Comparison of ENCODE assay signal across 25 cellular contexts in the genomic region with DNA sequence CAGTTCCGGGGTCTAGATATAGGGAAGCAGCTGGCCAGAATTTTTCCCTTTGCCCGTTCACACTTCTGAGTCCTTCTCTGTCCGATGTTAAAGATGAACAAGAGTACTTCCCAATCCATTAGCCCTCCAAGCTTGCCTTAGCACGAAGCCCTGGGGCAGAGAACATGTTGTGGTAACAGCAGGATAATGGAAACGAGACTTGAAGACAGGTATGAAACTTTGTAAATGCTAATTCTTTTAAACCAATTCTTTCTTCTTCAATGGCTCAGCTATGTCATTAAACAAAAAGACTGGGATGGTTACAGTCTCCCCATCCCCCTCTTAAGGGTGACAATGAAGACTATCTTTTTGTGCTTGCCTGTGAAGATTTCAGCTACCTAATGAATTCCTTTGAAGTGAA.
A peak's percentile ranks its signal among the peaks of the same experiment; 100 is the strongest.
DNase-seq lines count a peak whose midpoint lies in the region; ATAC-seq and TF ChIP-seq lines count a peak whose summit lies in the region.
"Had no signal": no experiment of that assay in that cellular context is flagged by ENCODE, and none has a peak within 500 bp of the region (broad histone marks: within the 10 kb centered on the region; RNA-seq: fewer than 3 reads in every experiment).

No MANE protein-coding gene starts in this region.

- H3K23me2 ChIP-seq in H9 (ENCODE audit: insufficient read length, low read depth, low read length, poor library complexity, severe bottlenecking): no peaks in the 10 kb centered on the region

- H2AFZ ChIP-seq in H9 (ENCODE audit: low read length): no peak overlapping the region

- H2BK5ac ChIP-seq in H9 (ENCODE audit: insufficient read length, low read length): no peak overlapping the region
- no peak overlapping the region for H2BK5ac ChIP-seq in mesendoderm (ENCODE audit: low read length)

- H3K18ac ChIP-seq in H9 (ENCODE audit: insufficient read length, low read depth, low read length): no peak overlapping the region
- no peak overlapping the region for H3K18ac ChIP-seq in mesendoderm (ENCODE audit: low read length)

- no peaks in the 10 kb centered on the region for H4K20me1 ChIP-seq in H9 (ENCODE audit: control insufficient read depth, insufficient read depth, insufficient read length)

- no peak overlapping the region for H4K5ac ChIP-seq in H9 (ENCODE audit: insufficient read length, low read depth, low read length)
- no peak overlapping the region for H4K5ac ChIP-seq in mesendoderm (ENCODE audit: low read length)

- no peak overlapping the region for H3K9ac ChIP-seq in H9 (ENCODE audit: extremely low read depth, insufficient read length, low read length)
- no peak overlapping the region for H3K9ac ChIP-seq in mesendoderm (ENCODE audit: low read length)

- H3K4me1 Mint-ChIP-seq in H9: peaks cover 26 to 30% of the 10 kb centered on the region in 2 experiments
- H3K4me1 Mint-ChIP-seq in WTC11: peaks cover 31% of the 10 kb centered on the region
- H3K4me1 Mint-ChIP-seq: CD8-positive, alpha-beta memory T cell; IgD-negative memory B cell had no signal

- H3K27ac Mint-ChIP-seq in H9: peak overlapping the region in 2 of 3 experiments; percentile 29 to 32; a peak in 2 of 7 replicates
- peak overlapping the region; percentile 61 for H3K27ac Mint-ChIP-seq in WTC11
- H3K27ac Mint-ChIP-seq: CD8-positive, alpha-beta memory T cell; IgD-negative memory B cell had no signal

- H4K91ac ChIP-seq in H9 (ENCODE audit: insufficient read length, low read depth, low read length): no peak overlapping the region

- H3K4me1 ChIP-seq in H9 (ENCODE audit: insufficient read depth, low read length): peaks cover 2% of the 10 kb centered on the region; the same call in 1 of the 2 replicates
- peaks cover 1% of the 10 kb centered on the region; the same call in 1 of the 2 replicates for H3K4me1 ChIP-seq in iPS DF 6.9 (ENCODE audit: control insufficient read depth, insufficient read depth, low read length)
- peaks cover 7% of the 10 kb centered on the region for H3K4me1 ChIP-seq in mesendoderm (ENCODE audit: control insufficient read depth, low read depth, low read length)
- no peaks in the 10 kb centered on the region for H3K4me1 ChIP-seq in mucosa of descending colon (ENCODE audit: low read depth)
- H3K4me1 ChIP-seq: SJCRH30 had no signal

- H3K14ac ChIP-seq in H9 (ENCODE audit: insufficient read depth, low read length): no peak overlapping the region

- H3K9me3 ChIP-seq in H9 (ENCODE audit: control insufficient read depth, low read depth, low read length): no peaks in the 10 kb centered on the region
- H3K9me3 ChIP-seq in iPS DF 6.9 (ENCODE audit: control insufficient read depth, insufficient read depth, low read length): no peaks in the 10 kb centered on the region
- no peaks in the 10 kb centered on the region for H3K9me3 ChIP-seq in mucosa of descending colon
- H3K9me3 ChIP-seq: SJCRH30 had no signal

- H3K79me1 ChIP-seq in H9 (ENCODE audit: insufficient read depth, low read depth, low read length, poor library complexity, severe bottlenecking) (no peaks in the 10 kb centered on the region), mesendoderm (ENCODE audit: low read length) (no peaks in the 10 kb centered on the region)

- no peaks in the 10 kb centered on the region for H3K36me3 Mint-ChIP-seq in H9 (ENCODE audit: insufficient read depth in 1 of 3, low read depth in 3 of 3)
- H3K36me3 Mint-ChIP-seq in WTC11: no peaks in the 10 kb centered on the region
- H3K36me3 Mint-ChIP-seq: CD8-positive, alpha-beta memory T cell; IgD-negative memory B cell had no signal

- H2BK15ac ChIP-seq in H9 (ENCODE audit: low read depth, low read length) (no peak overlapping the region), mesendoderm (replicated peaks; ENCODE audit: low read depth) (no peak overlapping the region)

- H3K27me3 Mint-ChIP-seq in H9 (ENCODE audit: low read depth) (no peaks in the 10 kb centered on the region), WTC11 (ENCODE audit: low read depth) (peaks cover 24% of the 10 kb centered on the region)
- H3K27me3 Mint-ChIP-seq: CD8-positive, alpha-beta memory T cell; IgD-negative memory B cell had no signal

- ATAC-seq in WTC11 (peak; percentile 81), mucosa of descending colon (no peak), HG02610 (IDR thresholded peaks at IDR 0.05; ENCODE audit: unreplicated experiment) (no peak)
- ATAC-seq: Panc1 had no signal

- H3K27me3 ChIP-seq in H9 (ENCODE audit: insufficient read depth, low read length) (no peaks in the 10 kb centered on the region), iPS DF 6.9 (ENCODE audit: control insufficient read depth, insufficient read depth, low read length) (no peaks in the 10 kb centered on the region), mesendoderm (ENCODE audit: insufficient read depth, low read length, poor library complexity) (no peaks in the 10 kb centered on the region)
- H3K27me3 ChIP-seq: SJCRH30 had no signal

- CTCF ChIA-PET in WTC11 (lab: Charles Lee): no interaction called here

- H3K4ac ChIP-seq in H9 (ENCODE audit: low read depth, low read length) (no peak overlapping the region), mesendoderm (ENCODE audit: low read depth, low read length) (no peak overlapping the region)

- no peak overlapping the region for H2BK12ac ChIP-seq in H9 (ENCODE audit: insufficient read length, low read depth, low read length)

- H2BK120ac ChIP-seq in H9 (ENCODE audit: low read depth, low read length, poor library complexity, severe bottlenecking) (no peak overlapping the region), mesendoderm (ENCODE audit: low read depth, low read length) (no peak overlapping the region)

- H3K4me2 ChIP-seq in H9 (ENCODE audit: insufficient read depth, insufficient read length, low read length): no peak overlapping the region
- no peak overlapping the region for H3K4me2 ChIP-seq in mesendoderm (ENCODE audit: low read length)

- H3K4me3 ChIP-seq in iPS DF 6.9 (ENCODE audit: low read length) (no peak overlapping the region), mesendoderm (ENCODE audit: low read length) (no peak overlapping the region), mucosa of descending colon (no peak overlapping the region)
- H3K4me3 ChIP-seq: SJCRH30 had no signal

- peak overlapping the region in 1 of 2 experiments; percentile 25; a peak in 2 of 5 replicates for H3K4me3 Mint-ChIP-seq in H9
- peak overlapping the region; percentile 20; the same call in 1 of the 2 replicates for H3K4me3 Mint-ChIP-seq in WTC11
- H3K4me3 Mint-ChIP-seq: CD8-positive, alpha-beta memory T cell; IgD-negative memory B cell had no signal

- no peaks in the 10 kb centered on the region for H3K79me2 ChIP-seq in H9 (ENCODE audit: insufficient read depth, low read length)
- no peaks in the 10 kb centered on the region for H3K79me2 ChIP-seq in mesendoderm (ENCODE audit: control insufficient read depth, insufficient read depth, low read length)

- no peak overlapping the region for H2AK5ac ChIP-seq in H9 (ENCODE audit: insufficient read length, low read length)
- no peak overlapping the region for H2AK5ac ChIP-seq in mesendoderm (ENCODE audit: low read length)

- no peak overlapping the region for H3K23ac ChIP-seq in H9 (ENCODE audit: insufficient read length, low read depth, low read length)
- H3K23ac ChIP-seq in mesendoderm (ENCODE audit: low read length): no peak overlapping the region

- H2BK20ac ChIP-seq in H9 (ENCODE audit: low read depth, low read length, poor library complexity, severe bottlenecking): no peak overlapping the region

- H3K9me3 Mint-ChIP-seq in H9 (no peaks in the 10 kb centered on the region), WTC11 (no peaks in the 10 kb centered on the region)

- H3K56ac ChIP-seq in H9 (ENCODE audit: insufficient read length, low read depth, low read length): no peak overlapping the region
- no peak overlapping the region for H3K56ac ChIP-seq in mesendoderm (ENCODE audit: low read length)

- no peak for TF ChIP-seq CTCF in H9 (conservative IDR thresholded peaks at IDR 0.05)
- no peak for TF ChIP-seq CTCF in WTC11 (IDR thresholded peaks at IDR 0.05)
- TF ChIP-seq CTCF in mucosa of descending colon (IDR thresholded peaks at IDR 0.05): no peak

- H4K8ac ChIP-seq in H9 (replicated peaks; ENCODE audit: insufficient read length, low read depth, low read length): no peak overlapping the region
- no peak overlapping the region for H4K8ac ChIP-seq in mesendoderm (ENCODE audit: low read depth, low read length)

- DNase-seq in H9: peak; percentile 56
- peak; percentile 19 for DNase-seq in WTC11 (ENCODE audit: low spot score)
- peak; percentile 9 for DNase-seq in iPS DF 6.9 (ENCODE audit: low read depth, low spot score)
- DNase-seq in mesendoderm: peak; percentile 45
- no peak for DNase-seq in mucosa of descending colon
- no peak for DNase-seq in NCI-H2107 (lab: John Stamatoyannopoulos, UW)
- DNase-seq: Calu3; CD8-positive, alpha-beta memory T cell; DMS153; GDM1; H7; NCI-H1105; NCI-H146; NCI-H2029; NCI-H2171; NCI-H345; NCI-H524; NCI-H774; NK-92 treated with Interleukin-12 subunit alpha and Interleukin-12 subunit beta, amount 100 ng/mL, for 24 hours; SJCRH30 had no signal

- POLR2A ChIA-PET in WTC11 (lab: Charles Lee): no interaction called here

- H3K36me3 ChIP-seq in iPS DF 6.9 (ENCODE audit: control insufficient read depth, insufficient read depth, low read length) (no peaks in the 10 kb centered on the region), mesendoderm (ENCODE audit: control insufficient read depth, insufficient read depth, low read length) (no peaks in the 10 kb centered on the region), mucosa of descending colon (ENCODE audit: low read depth) (no peaks in the 10 kb centered on the region)
- H3K36me3 ChIP-seq: SJCRH30 had no signal

- intact Hi-C loops in mucosa of descending colon (cut with DNase I, micrococcal nuclease): no loop called here

- no peak overlapping the region for H3T11ph ChIP-seq in H9 (ENCODE audit: low read length)

- no CpG with 5 or more reads among the region's 5 CpGs for WGBS in H9 (ENCODE audit: extremely low coverage, insufficient read length, low lambda C conversion rate)
- no CpG with 5 or more reads among the region's 5 CpGs for WGBS in iPS DF 6.9 (ENCODE audit: insufficient coverage, insufficient read length)
- WGBS in mesendoderm (ENCODE audit: extremely low coverage, insufficient coverage, low lambda C conversion rate): no CpG with 5 or more reads among the region's 5 CpGs

- H3K27ac ChIP-seq in H9 (ENCODE audit: insufficient read length, low read depth, low read length): no peak overlapping the region
- H3K27ac ChIP-seq in iPS DF 6.9 (ENCODE audit: low read length): no peak overlapping the region
- peak overlapping the region; percentile 16 for H3K27ac ChIP-seq in mesendoderm (ENCODE audit: low read depth, low read length)
- H3K27ac ChIP-seq: C4-2B, HL-60, SJCRH30 had no signal

TF ChIP-seq in WTC11, 78 proteins besides CTCF, POLR2A, EP300 and RAD21 (continues in another document):
- TF ChIP-seq SOX15 (CRISPR knock-in tag; IDR thresholded peaks at IDR 0.05) (no peak), ZNF232 (CRISPR knock-in tag; IDR thresholded peaks at IDR 0.05) (no peak), ZNF416 (CRISPR knock-in tag; IDR thresholded peaks at IDR 0.05) (no peak)

Comparison
In these comparisons a context has a peak if more than half of its experiments do, and no peak if none do; other contexts are left out.
1. DNase-seq: peak in H9 (single experiment), WTC11 (single experiment), iPS DF 6.9 (single experiment) and mesendoderm (single experiment); none in mucosa of descending colon (0 of 3) and NCI-H2107 (single experiment).